8 cellular contexts compared by ENCODE assay signal in genomic region chr16:30941600-30942420, GRCh38. TPM values are rescaled to one million over a fixed set of nuclear protein-coding genes. Genes with fewer than 3 reads are reported as not detected.
A peak's percentile ranks its signal among the peaks of the same experiment; 100 is the strongest.
DNase-seq lines count a peak whose midpoint lies in the region; ATAC-seq and TF ChIP-seq lines count a peak whose summit lies in the region.

No MANE protein-coding gene starts in this region.

- H3K4me1 Mint-ChIP-seq in Caco-2 (ENCODE audit: low read depth, unreplicated experiment) = no peaks in the 10 kb centered on the region
- peaks cover 28% of the 10 kb centered on the region for H3K4me1 Mint-ChIP-seq in activated T-helper 1 cell treated with anti-CD3 and anti-CD28 coated beads, Interleukin-12 subunit alpha, Interleukin-12 subunit beta, Interleukin-2, Interleukin-4 antibody, amounts not matched to agents 30 ng/mL and 10 ng/mL and 1 ng/mL, durations not matched to agents 14 hours and 24 hours and 36 hours (ENCODE audit: low read depth)

- H3K9me3 ChIP-seq in Caco-2 = no peaks in the 10 kb centered on the region

- H3K4me3 Mint-ChIP-seq in Caco-2 (ENCODE audit: unreplicated experiment) = no peak overlapping the region
- H3K4me3 Mint-ChIP-seq in activated T-helper 1 cell treated with anti-CD3 and anti-CD28 coated beads, Interleukin-12 subunit alpha, Interleukin-12 subunit beta, Interleukin-2, Interleukin-4 antibody, amounts not matched to agents 30 ng/mL and 10 ng/mL and 1 ng/mL, durations not matched to agents 14 hours and 24 hours and 36 hours = peak overlapping the region; percentile 56

- intact Hi-C loops in Caco-2 (cut with micrococcal nuclease; ENCODE audit: unreplicated experiment) = loop anchor here (1.0 kb wide), 1 partner anchor 98 kb away; no protein-coding TSS in a partner anchor
- intact Hi-C loops in activated T-helper 1 cell treated with anti-CD3 and anti-CD28 coated beads, Interleukin-12 subunit alpha, Interleukin-12 subunit beta, Interleukin-2, Interleukin-4 antibody, amounts not matched to agents 30 ng/mL and 10 ng/mL and 1 ng/mL, durations not matched to agents 14 hours and 24 hours and 36 hours (cut with micrococcal nuclease) = loop anchor here (1.0 kb wide), 3 partner anchors 15 to 98 kb away; partner anchors contain the start of genes FBXL19 and SETD1A

- peaks cover 7% of the 10 kb centered on the region; the same call in 1 of the 2 replicates for H3K4me1 ChIP-seq in Caco-2

- CTCF ChIA-PET in Caco-2 (lab: Charles Lee) = interaction anchor here (0.6 to 1.8 kb wide), 7 partner anchors 12 to 176 kb away, joined by 3 to 17 read pairs (median 4); partner anchors contain the start of genes CTF1 and KAT8

- H3K27me3 ChIP-seq in Caco-2 (replicated peaks; ENCODE audit: control insufficient read depth, insufficient read depth, low read length) = no peaks in the 10 kb centered on the region

- POLR2A ChIA-PET in Caco-2 (lab: Charles Lee) = interaction anchor here (1.2 kb wide), 1 partner anchor 137 kb away, joined by 4 read pairs; no protein-coding TSS in a partner anchor

- H3K27ac Mint-ChIP-seq in Caco-2 (ENCODE audit: unreplicated experiment) = no peak overlapping the region
- no peak overlapping the region for H3K27ac Mint-ChIP-seq in activated T-helper 1 cell treated with anti-CD3 and anti-CD28 coated beads, Interleukin-12 subunit alpha, Interleukin-12 subunit beta, Interleukin-2, Interleukin-4 antibody, amounts not matched to agents 30 ng/mL and 10 ng/mL and 1 ng/mL, durations not matched to agents 14 hours and 24 hours and 36 hours

- H3K4me3 ChIP-seq in Caco-2 (ENCODE audit: low read depth, low read length) = no peak overlapping the region
- no peak overlapping the region for H3K4me3 ChIP-seq in fibroblast of villous mesenchyme (ENCODE audit: low read depth, low read length)

- ATAC-seq in GM19397 (IDR thresholded peaks at IDR 0.05; ENCODE audit: unreplicated experiment) = peak; percentile 84
- ATAC-seq in HG03565 (IDR thresholded peaks at IDR 0.05; ENCODE audit: unreplicated experiment) = peak; percentile 61
- no peak for ATAC-seq in HG02970 (IDR thresholded peaks at IDR 0.05; ENCODE audit: low FRiP score, unreplicated experiment)

- no peaks in the 10 kb centered on the region for H3K9me3 Mint-ChIP-seq in Caco-2 (ENCODE audit: unreplicated experiment)
- H3K9me3 Mint-ChIP-seq in activated T-helper 1 cell treated with anti-CD3 and anti-CD28 coated beads, Interleukin-12 subunit alpha, Interleukin-12 subunit beta, Interleukin-2, Interleukin-4 antibody, amounts not matched to agents 30 ng/mL and 10 ng/mL and 1 ng/mL, durations not matched to agents 14 hours and 24 hours and 36 hours = no peaks in the 10 kb centered on the region

- H3K36me3 ChIP-seq in Caco-2 (ENCODE audit: control insufficient read depth, insufficient read depth, low read length) = peaks cover 1% of the 10 kb centered on the region; the same call in 1 of the 2 replicates

- no TSS peak for BruUV-seq in Caco-2 (replicated peaks; lab: Mats Ljungman, UMichigan)

- peaks cover 63% of the 10 kb centered on the region for H3K36me3 Mint-ChIP-seq in Caco-2 (ENCODE audit: insufficient read depth, unreplicated experiment)
- H3K36me3 Mint-ChIP-seq in activated T-helper 1 cell treated with anti-CD3 and anti-CD28 coated beads, Interleukin-12 subunit alpha, Interleukin-12 subunit beta, Interleukin-2, Interleukin-4 antibody, amounts not matched to agents 30 ng/mL and 10 ng/mL and 1 ng/mL, durations not matched to agents 14 hours and 24 hours and 36 hours (ENCODE audit: low read depth) = peaks cover 21% of the 10 kb centered on the region

- TF ChIP-seq CTCF in Caco-2 (IDR thresholded peaks at IDR 0.05; ENCODE audit: insufficient read depth in 1 of 2, low read depth in 1 of 2, low read length in 1 of 2, severe bottlenecking in 1 of 2, unreplicated experiment in 1 of 2) (peak; percentile 80 to 91), fibroblast of villous mesenchyme (IDR thresholded peaks at IDR 0.05; ENCODE audit: insufficient read depth, low read depth, low read length) (peak; percentile 96)

- DNase-seq in Caco-2 = peak; percentile 70 to 82
- DNase-seq in OCI-M1 (lab: John Stamatoyannopoulos, UW) = peak; percentile 86
- DNase-seq in activated T-helper 1 cell treated with anti-CD3 and anti-CD28 coated beads, Interleukin-12 subunit alpha, Interleukin-12 subunit beta, Interleukin-2, Interleukin-4 antibody, amounts not matched to agents 30 ng/mL and 10 ng/mL and 1 ng/mL, durations not matched to agents 14 hours and 24 hours and 36 hours (ENCODE audit: low spot score) = peak; percentile 64
- DNase-seq in fibroblast of villous mesenchyme (ENCODE audit: low read depth) = peak; percentile 72
- DNase-seq in occipital lobe (lab: John Stamatoyannopoulos, UW) = peak; percentile 23

- no peaks in the 10 kb centered on the region for H3K27me3 Mint-ChIP-seq in Caco-2 (ENCODE audit: insufficient read depth, unreplicated experiment)
- H3K27me3 Mint-ChIP-seq in activated T-helper 1 cell treated with anti-CD3 and anti-CD28 coated beads, Interleukin-12 subunit alpha, Interleukin-12 subunit beta, Interleukin-2, Interleukin-4 antibody, amounts not matched to agents 30 ng/mL and 10 ng/mL and 1 ng/mL, durations not matched to agents 14 hours and 24 hours and 36 hours (ENCODE audit: insufficient read depth) = no peaks in the 10 kb centered on the region

RNA-seq across cellular contexts. Expression of gene ORAI3, which starts 7.1 kb away (rescaled TPM):
- total RNA-seq in Caco-2 (2022) = 4.7 TPM in 2 replicates
- total RNA-seq in activated T-helper 1 cell treated with anti-CD3 and anti-CD28 coated beads, Interleukin-12 subunit alpha, Interleukin-12 subunit beta, Interleukin-2, Interleukin-4 antibody, amounts not matched to agents 30 ng/mL and 10 ng/mL and 1 ng/mL, durations not matched to agents 14 hours and 24 hours and 36 hours = 11.1 and 11.5 TPM in 2 replicates
- total RNA-seq in fibroblast of villous mesenchyme = 43.6 and 45.7 TPM in 2 replicates
- 5.5 TPM for total RNA-seq in occipital lobe

RNA-seq across cellular contexts. Expression of gene SETD1A, which starts 15.7 kb away (rescaled TPM):
- total RNA-seq in Caco-2 (2022) (21.5 and 26.3 TPM in 2 replicates), fibroblast of villous mesenchyme (3.5 and 8.1 TPM in 2 replicates), occipital lobe (1.6 TPM)
- total RNA-seq in activated T-helper 1 cell treated with anti-CD3 and anti-CD28 coated beads, Interleukin-12 subunit alpha, Interleukin-12 subunit beta, Interleukin-2, Interleukin-4 antibody, amounts not matched to agents 30 ng/mL and 10 ng/mL and 1 ng/mL, durations not matched to agents 14 hours and 24 hours and 36 hours = 34.0 and 38.8 TPM in 2 replicates

RNA-seq across cellular contexts. Expression of gene FBXL19, which starts 18.4 kb away (rescaled TPM):
- total RNA-seq in Caco-2 (2022) (20.2 and 23.4 TPM in 2 replicates), fibroblast of villous mesenchyme (26.8 and 29.3 TPM in 2 replicates), occipital lobe (56.1 TPM)
- total RNA-seq in activated T-helper 1 cell treated with anti-CD3 and anti-CD28 coated beads, Interleukin-12 subunit alpha, Interleukin-12 subunit beta, Interleukin-2, Interleukin-4 antibody, amounts not matched to agents 30 ng/mL and 10 ng/mL and 1 ng/mL, durations not matched to agents 14 hours and 24 hours and 36 hours = 32.7 and 33.2 TPM in 2 replicates

RNA-seq across cellular contexts. Expression of gene HSD3B7, which starts 43.2 kb away (rescaled TPM):
- total RNA-seq in Caco-2 (2022) (1.3 and 2.4 TPM in 2 replicates), fibroblast of villous mesenchyme (24.8 and 26.8 TPM in 2 replicates), occipital lobe (2.5 TPM)
- 2.1 and 3.3 TPM in 2 replicates for total RNA-seq in activated T-helper 1 cell treated with anti-CD3 and anti-CD28 coated beads, Interleukin-12 subunit alpha, Interleukin-12 subunit beta, Interleukin-2, Interleukin-4 antibody, amounts not matched to agents 30 ng/mL and 10 ng/mL and 1 ng/mL, durations not matched to agents 14 hours and 24 hours and 36 hours

RNA-seq across cellular contexts. Expression of gene CTF1, which starts 45.4 kb away (rescaled TPM):
- total RNA-seq in Caco-2 (2022) (1.8 and 2.4 TPM in 2 replicates), fibroblast of villous mesenchyme (3.2 and 3.5 TPM in 2 replicates), occipital lobe (not detected)
- total RNA-seq in activated T-helper 1 cell treated with anti-CD3 and anti-CD28 coated beads, Interleukin-12 subunit alpha, Interleukin-12 subunit beta, Interleukin-2, Interleukin-4 antibody, amounts not matched to agents 30 ng/mL and 10 ng/mL and 1 ng/mL, durations not matched to agents 14 hours and 24 hours and 36 hours = 0.23 and 0.29 TPM in 2 replicates

Comparison
In these comparisons a context has a peak if more than half of its experiments do, and no peak if none do; other contexts are left out.
1. DNase-seq: peak in every context shown above with its lines; median percentile 86 in OCI-M1; 76 in Caco-2; 72 in fibroblast of villous mesenchyme; 64 in activated T-helper 1 cell treated with anti-CD3 and anti-CD28 coated beads, Interleukin-12 subunit alpha, Interleukin-12 subunit beta, Interleukin-2, Interleukin-4 antibody, amounts not matched to agents 30 ng/mL and 10 ng/mL and 1 ng/mL, durations not matched to agents 14 hours and 24 hours and 36 hours; 23 in occipital lobe.